17 cellular contexts compared by ENCODE assay signal in the genomic region with DNA sequence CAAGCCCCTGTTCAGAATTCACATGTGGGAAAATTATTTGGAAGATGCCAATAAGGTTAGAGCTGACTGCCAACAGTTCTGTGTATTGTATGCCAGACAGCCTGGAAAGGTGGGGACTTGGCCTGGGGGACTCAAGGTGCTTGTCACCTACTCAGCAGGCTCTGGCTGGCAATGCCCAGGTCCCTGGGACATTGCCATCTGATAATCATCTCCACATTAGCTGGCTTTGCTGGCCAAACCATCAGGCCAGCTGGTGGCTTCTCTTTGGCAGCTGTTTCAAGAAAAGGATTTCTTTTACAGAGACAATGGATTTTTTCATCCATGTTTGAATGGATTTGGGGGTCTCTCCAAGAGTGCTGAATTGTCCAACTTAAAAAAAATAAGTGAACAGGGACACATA.
DNase-seq lines count a peak whose midpoint lies in the region; ATAC-seq lines count a peak whose summit lies in the region.
"Had no signal": no experiment of that assay in that cellular context is flagged by ENCODE, and none has a peak within 500 bp of the region (broad histone marks: within the 10 kb centered on the region; RNA-seq: fewer than 3 reads in every experiment).

No MANE protein-coding gene starts in this region.

- H3K27me3 ChIP-seq in Karpas-422 (ENCODE audit: low read length), result no peaks in the 10 kb centered on the region

- H3K9ac ChIP-seq in Karpas-422 (ENCODE audit: low read length), result peak overlapping the region; percentile 21

- peak overlapping the region; percentile 55 for H2AFZ ChIP-seq in Karpas-422 (ENCODE audit: low read length)
- H2AFZ ChIP-seq: PC-9 had no signal

- no peaks in the 10 kb centered on the region for H3K9me2 ChIP-seq in Karpas-422 (replicated peaks; ENCODE audit: insufficient read depth, low read length)

- H3K4me3 ChIP-seq in Karpas-422 (ENCODE audit: low read length), result no peak overlapping the region
- H3K4me3 ChIP-seq: PC-9, SK-N-MC had no signal

- ATAC-seq in GM18861 (IDR thresholded peaks at IDR 0.05; ENCODE audit: unreplicated experiment), result no peak
- ATAC-seq: Right ventricle myocardium inferior, T-cell had no signal

- no peak overlapping the region for H3K4me2 ChIP-seq in Karpas-422 (ENCODE audit: low read depth, low read length, poor library complexity, severe bottlenecking)
- H3K4me2 ChIP-seq: PC-9 had no signal

- no peaks in the 10 kb centered on the region for H3K9me3 ChIP-seq in Karpas-422 (ENCODE audit: low read length)
- H3K9me3 ChIP-seq: BE2C had no signal

- DNase-seq in Karpas-422 (peak; percentile 55), NCI-H446 (lab: John Stamatoyannopoulos, UW) (peak; percentile 34 to 61), substantia nigra (lab: John Stamatoyannopoulos, UW) (peak in 7 of 49 donors; percentile 11 to 30 (median 23)), NCI-H510A treated with DMSO at 0.1 percent for 48 hours (lab: John Stamatoyannopoulos, UW) (no peak), RPMI8226 (no peak)
- DNase-seq: BE2C, DMS153, HCEC 1CT, MV-4-11, NCI-H1694, NCI-H2171 treated with DMSO at 0.1 percent for 48 hours, PC-9, T-cell had no signal

- no peaks in the 10 kb centered on the region for H3K79me2 ChIP-seq in Karpas-422 (ENCODE audit: low read length)

- no peaks in the 10 kb centered on the region for H4K20me1 ChIP-seq in Karpas-422 (ENCODE audit: insufficient read depth, low read depth, low read length)

- H3K36me3 ChIP-seq in Karpas-422 (ENCODE audit: insufficient read depth, low read length), result no peaks in the 10 kb centered on the region
- H3K36me3 ChIP-seq: BE2C had no signal

- H3K4me1 ChIP-seq in Karpas-422 (ENCODE audit: low read length), result peaks cover 92% of the 10 kb centered on the region
- H3K4me1 ChIP-seq: BE2C had no signal

- peak overlapping the region; percentile 99 for H3K27ac ChIP-seq in Karpas-422 (ENCODE audit: low read length)
- peak overlapping the region; percentile 77 for H3K27ac ChIP-seq in cingulate gyrus (ENCODE audit: low read depth, low read length)
- peak overlapping the region; percentile 60 for H3K27ac ChIP-seq in substantia nigra (ENCODE audit: low read depth, low read length, poor library complexity, severe bottlenecking)
- H3K27ac ChIP-seq: PC-9, SK-N-MC had no signal

Comparison
In these comparisons a context has a peak if more than half of its experiments do, and no peak if none do; other contexts are left out.
1. DNase-seq: peak in Karpas-422 (single experiment) and NCI-H446 (2 of 2); none in NCI-H510A treated with DMSO at 0.1 percent for 48 hours (single experiment) and RPMI8226 (single experiment).
2. Peak in every context shown above with its lines, with median percentiles within 50 percentile points of each other: H3K27ac ChIP-seq.